23 cellular contexts compared by ENCODE assay signal in genomic region chr4:53608649-53609048, GRCh38.
"Had no signal": no experiment of that assay in that cellular context is flagged by ENCODE, and none has a peak within 500 bp of the region (broad histone marks: within the 10 kb centered on the region; RNA-seq: fewer than 3 reads in every experiment).

No MANE protein-coding gene starts in this region.

- H3K27ac Mint-ChIP-seq: activated naive CD4-positive, alpha-beta T cell treated with anti-CD3 and anti-CD28 coated beads, Interleukin-2, amount 50 U/mL, for 24 hours; immature natural killer cell; nephron progenitor cell; stimulated activated memory B cell treated with anti-CD40 and anti-IgM and Interleukin-4, amounts not matched to agents 10 μg/mL and 1 μg/mL and 100 μg/mL, for 72 hours had no signal

- H3K27me3 ChIP-seq: adrenal gland, esophagus squamous epithelium, upper lobe of right lung had no signal

- DNase-seq: activated CD4-positive, alpha-beta T cell treated with anti-CD3 and anti-CD28 coated beads, Interleukin-2, amount 50 U/mL, for 1 hour; activated CD8-positive, alpha-beta memory T cell treated with anti-CD3 and anti-CD28 coated beads, Interleukin-2, amount 50 U/mL, for 48 hours; activated effector memory CD4-positive, alpha-beta T cell treated with anti-CD3 and anti-CD28 coated beads, Interleukin-2, amount 50 U/mL, for 16 hours; activated T-cell treated with anti-CD3 and anti-CD28 coated beads, Interleukin-2, amount 50 U/mL, for 48 hours; adrenal gland; cerebellar nuclear complex; effector CD4-positive, alpha-beta T cell; esophagus squamous epithelium; immature natural killer cell; kidney glomerular epithelial cell; left ventricle myocardium inferior; mammary epithelial cell; midbrain; nephron progenitor cell; nucleus accumbens; stimulated activated CD4-positive, alpha-beta T cell treated with anti-CD3 and anti-CD28 coated beads, Interleukin-4, amount 100 ng/mL, for 4 hours; upper lobe of right lung had no signal

- H3K9me3 Mint-ChIP-seq: activated naive CD4-positive, alpha-beta T cell treated with anti-CD3 and anti-CD28 coated beads, Interleukin-2, amount 50 U/mL, for 24 hours had no signal

- H3K4me3 Mint-ChIP-seq: activated naive CD4-positive, alpha-beta T cell treated with anti-CD3 and anti-CD28 coated beads, Interleukin-2, amount 50 U/mL, for 24 hours; immature natural killer cell; nephron progenitor cell; stimulated activated memory B cell treated with anti-CD40 and anti-IgM and Interleukin-4, amounts not matched to agents 10 μg/mL and 1 μg/mL and 100 μg/mL, for 72 hours had no signal

- ATAC-seq: activated CD4-positive, CD25-positive, alpha-beta regulatory T cell treated with anti-CD3 and anti-CD28 coated beads, Interleukin-2, amount 50 U/mL, for 24 hours; sciatic nerve; stimulated activated memory B cell treated with anti-CD40 and anti-IgM and Interleukin-4, amounts not matched to agents 10 μg/mL and 1 μg/mL and 100 μg/mL, for 72 hours; upper lobe of right lung had no signal

- H3K27ac ChIP-seq: adrenal gland, esophagus squamous epithelium, left ventricle myocardium inferior, thoracic aorta, upper lobe of right lung had no signal

- H3K4me1 ChIP-seq: esophagus squamous epithelium, left ventricle myocardium inferior, upper lobe of right lung had no signal

- H3K4me3 ChIP-seq: adrenal gland, esophagus squamous epithelium, left ventricle myocardium inferior, thoracic aorta, upper lobe of right lung had no signal

- H3K9me3 ChIP-seq: adrenal gland, esophagus squamous epithelium, thoracic aorta, upper lobe of right lung had no signal

- H3K36me3 ChIP-seq: adrenal gland, esophagus squamous epithelium, left ventricle myocardium inferior, thoracic aorta, upper lobe of right lung had no signal

- H3K36me3 Mint-ChIP-seq: activated naive CD4-positive, alpha-beta T cell treated with anti-CD3 and anti-CD28 coated beads, Interleukin-2, amount 50 U/mL, for 24 hours; immature natural killer cell; stimulated activated memory B cell treated with anti-CD40 and anti-IgM and Interleukin-4, amounts not matched to agents 10 μg/mL and 1 μg/mL and 100 μg/mL, for 72 hours had no signal

- FAIRE-seq: bronchial epithelial cell had no signal

- H3K4me1 Mint-ChIP-seq: activated naive CD4-positive, alpha-beta T cell treated with anti-CD3 and anti-CD28 coated beads, Interleukin-2, amount 50 U/mL, for 24 hours; immature natural killer cell; nephron progenitor cell had no signal
